Comparison of ENCODE assay signal across 9 cellular contexts in genomic region chr11:66267039-66267378, GRCh38. TPM values are rescaled to one million over a fixed set of nuclear protein-coding genes. Genes with fewer than 3 reads are reported as not detected.
DNase-seq lines count a peak whose midpoint lies in the region; TF ChIP-seq lines count a peak whose summit lies in the region.
"Had no signal": no experiment of that assay in that cellular context is flagged by ENCODE, and none has a peak within 500 bp of the region (broad histone marks: within the 10 kb centered on the region; RNA-seq: fewer than 3 reads in every experiment).

No MANE protein-coding gene starts in this region.

- no peaks in the 10 kb centered on the region for H3K9me3 Mint-ChIP-seq in activated CD4-positive, alpha-beta T cell treated with anti-CD3 and anti-CD28 coated beads, Interleukin-2, amount 10 ng/mL, durations not matched to agents 7 days and 5 days

- peak overlapping the region; percentile 97 to 98 for H3K27ac ChIP-seq in breast epithelium
- H3K27ac ChIP-seq in tibial artery = peak overlapping the region; percentile 92 to 95

- H3K4me1 ChIP-seq in breast epithelium (peaks cover 3 to 16% of the 10 kb centered on the region in 2 donors), tibial artery (peaks cover 0 to 33% (median 28%) of the 10 kb centered on the region in 4 donors)

- TF ChIP-seq CTCF in breast epithelium (IDR thresholded peaks at IDR 0.05) (no peak), lower leg skin (IDR thresholded peaks at IDR 0.05) (no peak), tibial artery (IDR thresholded peaks at IDR 0.05) (no peak)

- CTCF ChIA-PET in activated CD4-positive, alpha-beta T cell treated with anti-CD3 and anti-CD28 coated beads, Interleukin-2, amount 10 ng/mL, durations not matched to agents 7 days and 5 days (lab: Charles Lee) = interaction anchor here (1.3 to 3.8 kb wide), 2 partner anchors 16 to 22 kb away, joined by 3 to 27 read pairs; no protein-coding TSS in a partner anchor

- peaks cover 32% of the 10 kb centered on the region for H3K36me3 Mint-ChIP-seq in activated CD4-positive, alpha-beta T cell treated with anti-CD3 and anti-CD28 coated beads, Interleukin-2, amount 10 ng/mL, durations not matched to agents 7 days and 5 days (ENCODE audit: low read depth)

- intact Hi-C loops in breast epithelium (cut with DNase I; ENCODE audit: low total_unique reads) = no loop called here
- intact Hi-C loops in lower leg skin (cut with DNase I; ENCODE audit: low total_unique reads) = no loop called here
- intact Hi-C loops in tibial artery (cut with DNase I; ENCODE audit: low total_unique reads) = no loop called here

- POLR2A ChIA-PET in activated CD4-positive, alpha-beta T cell treated with anti-CD3 and anti-CD28 coated beads, Interleukin-2, amount 10 ng/mL, durations not matched to agents 7 days and 5 days (lab: Charles Lee) = no interaction called here

- TF ChIP-seq POLR2A in breast epithelium (IDR thresholded peaks at IDR 0.05) (no peak), lower leg skin (IDR thresholded peaks at IDR 0.05) (no peak)

- no peaks in the 10 kb centered on the region for H3K27me3 Mint-ChIP-seq in activated CD4-positive, alpha-beta T cell treated with anti-CD3 and anti-CD28 coated beads, Interleukin-2, amount 10 ng/mL, durations not matched to agents 7 days and 5 days

- H3K9me3 ChIP-seq in breast epithelium (no peaks in the 10 kb centered on the region), tibial artery (no peaks in the 10 kb centered on the region)

- H3K36me3 ChIP-seq in breast epithelium = no peaks in the 10 kb centered on the region
- H3K36me3 ChIP-seq in tibial artery = peaks cover 24 to 53% (median 38%) of the 10 kb centered on the region in 3 donors

- peak overlapping the region; percentile 90 for H3K27ac Mint-ChIP-seq in activated CD4-positive, alpha-beta T cell treated with anti-CD3 and anti-CD28 coated beads, Interleukin-2, amount 10 ng/mL, durations not matched to agents 7 days and 5 days

- H3K27me3 ChIP-seq in breast epithelium = no peaks in the 10 kb centered on the region
- H3K27me3 ChIP-seq in tibial artery = no peaks in the 10 kb centered on the region

- peaks cover 38% of the 10 kb centered on the region for H3K4me1 Mint-ChIP-seq in activated CD4-positive, alpha-beta T cell treated with anti-CD3 and anti-CD28 coated beads, Interleukin-2, amount 10 ng/mL, durations not matched to agents 7 days and 5 days

- peak overlapping the region; percentile 88 for H3K4me3 Mint-ChIP-seq in activated CD4-positive, alpha-beta T cell treated with anti-CD3 and anti-CD28 coated beads, Interleukin-2, amount 10 ng/mL, durations not matched to agents 7 days and 5 days

- DNase-seq in activated CD4-positive, alpha-beta T cell treated with anti-CD3 and anti-CD28 coated beads, Interleukin-2, amount 10 ng/mL, durations not matched to agents 7 days and 5 days = no peak
- no peak for DNase-seq in activated CD4-positive, alpha-beta T cell treated with anti-CD3 and anti-CD28 coated beads for 1 hour
- DNase-seq in breast epithelium (ENCODE audit: low spot score in 2 of 2) (no peak), lower leg skin (ENCODE audit: low spot score in 2 of 2) (no peak), tibial artery (no peak), HuH-7.5 (ENCODE audit: low spot score) (no peak), AG20443 (ENCODE audit: low spot score) (no peak)
- no peak for DNase-seq in stimulated activated CD4-positive, alpha-beta T cell treated with anti-CD3 and anti-CD28 coated beads, Interleukin-1b, Interleukin-23, amount 100 ng/mL, for 48 hours

- WGBS in lower leg skin, 2 donors = 14 to 23% methylated on average over 11 to 13 of the region's 13 CpGs

- H3K4me3 ChIP-seq in breast epithelium (peak overlapping the region; percentile 85 to 94 (median 88)), lower leg skin (ENCODE audit: low read depth, poor library complexity, severe bottlenecking) (peak overlapping the region; percentile 20), tibial artery (peak overlapping the region; percentile 72 to 89)

RNA-seq across cellular contexts. Expression of gene RAB1B, which starts 1.4 kb away (rescaled TPM):
- 100 to 1,000 TPM; 151 to 174 TPM for total RNA-seq in activated CD4-positive, alpha-beta T cell treated with anti-CD3 and anti-CD28 coated beads, Interleukin-2, amount 10 ng/mL, durations not matched to agents 7 days and 5 days
- total RNA-seq in breast epithelium = 10 to 100 TPM; 87.2 to 99.4 (median 98.2) TPM
- 100 to 1,000 TPM; 118 to 143 (median 126) TPM for total RNA-seq in lower leg skin

RNA-seq across cellular contexts. Expression of gene KLC2, which starts 9.5 kb away (rescaled TPM):
- 10 to 100 TPM; 32.1 to 38.5 TPM for total RNA-seq in activated CD4-positive, alpha-beta T cell treated with anti-CD3 and anti-CD28 coated beads, Interleukin-2, amount 10 ng/mL, durations not matched to agents 7 days and 5 days
- total RNA-seq in breast epithelium = 10 to 100 TPM; 13.2 to 15.4 (median 14.1) TPM
- total RNA-seq in lower leg skin = 10 to 100 TPM; 16.8 to 37.3 (median 23.0) TPM

RNA-seq across cellular contexts. Expression of gene CNIH2, which starts 11.0 kb away (rescaled TPM):
- 1 to 10 TPM; 2.5 TPM for total RNA-seq in activated CD4-positive, alpha-beta T cell treated with anti-CD3 and anti-CD28 coated beads, Interleukin-2, amount 10 ng/mL, durations not matched to agents 7 days and 5 days
- total RNA-seq in breast epithelium (under 1 TPM in 1 of 3 donors, not detected in 2; 0.48 TPM), lower leg skin (1 to 10 TPM in 1 of 4 donors, under 1 TPM in 1, not detected in 2; 0.42 to 3.2 TPM)

RNA-seq across cellular contexts. Expression of gene YIF1A, which starts 21.9 kb away (rescaled TPM):
- total RNA-seq in activated CD4-positive, alpha-beta T cell treated with anti-CD3 and anti-CD28 coated beads, Interleukin-2, amount 10 ng/mL, durations not matched to agents 7 days and 5 days = 10 to 100 TPM; 39.1 to 45.4 TPM
- total RNA-seq in breast epithelium (10 to 100 TPM; 56.8 to 61.4 (median 57.7) TPM), lower leg skin (10 to 100 TPM; 55.3 to 76.2 (median 74.1) TPM)

RNA-seq across cellular contexts. Expression of gene TMEM151A, which starts 24.7 kb away (rescaled TPM):
- total RNA-seq in activated CD4-positive, alpha-beta T cell treated with anti-CD3 and anti-CD28 coated beads, Interleukin-2, amount 10 ng/mL, durations not matched to agents 7 days and 5 days = not detected
- 1 to 10 TPM in 1 of 3 donors, under 1 TPM in 2; 0.16 to 1.6 (median 0.33) TPM for total RNA-seq in breast epithelium
- total RNA-seq in lower leg skin = not detected
- total RNA-seq: activated CD8-positive, alpha-beta memory T cell treated with anti-CD3 and anti-CD28 coated beads for 36 hours had no signal

Comparison
In these comparisons a context has a peak if more than half of its experiments do, and no peak if none do; other contexts are left out.
1. H3K4me3 ChIP-seq: peak in every context shown above with its lines; median percentile 88 in breast epithelium; 80 in tibial artery; 20 in lower leg skin.